7 cellular contexts compared by ENCODE assay signal in the genomic region with DNA sequence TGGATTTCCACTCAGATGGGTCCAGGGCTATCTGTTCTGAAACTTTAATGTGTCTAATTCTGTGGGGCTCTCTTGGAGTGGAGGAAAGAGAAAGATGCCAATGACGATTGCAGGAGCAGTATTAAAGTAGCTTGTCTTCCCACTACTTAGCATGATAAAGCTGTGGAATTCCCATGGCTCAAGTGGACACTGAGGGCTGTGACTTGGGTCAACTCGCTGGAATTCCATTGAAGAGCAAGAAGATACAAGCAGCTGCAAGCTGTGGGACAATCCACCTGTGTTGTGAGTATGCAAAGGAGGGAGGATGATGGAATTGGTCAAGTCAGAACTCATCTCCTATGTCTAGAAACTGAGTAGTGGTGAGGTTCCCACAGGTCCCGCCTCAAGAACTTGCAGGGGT.
"Had no signal": no experiment of that assay in that cellular context is flagged by ENCODE, and none has a peak within 500 bp of the region (broad histone marks: within the 10 kb centered on the region; RNA-seq: fewer than 3 reads in every experiment).

No MANE protein-coding gene starts in this region.

- H3K27ac ChIP-seq: GM23248 had no signal

- DNase-seq: GM23248, H9, HCEC 1CT, IMR-90, KG1 had no signal

- FAIRE-seq: HTR-8/SVneo, K562 had no signal

- H2AFZ ChIP-seq: GM23248 had no signal

- H3K4me3 Mint-ChIP-seq: H9 had no signal

- ATAC-seq: K562 had no signal

- H3K9ac ChIP-seq: GM23248 had no signal

- H3K4me3 ChIP-seq: GM23248, K562 had no signal
